26 cellular contexts compared by ENCODE assay signal in genomic region chr5:68306361-68307014, GRCh38.
DNase-seq lines count a peak whose midpoint lies in the region; ATAC-seq, FAIRE-seq and TF ChIP-seq lines count a peak whose summit lies in the region.
"Had no signal": no experiment of that assay in that cellular context is flagged by ENCODE, and none has a peak within 500 bp of the region (broad histone marks: within the 10 kb centered on the region; RNA-seq: fewer than 3 reads in every experiment).

No MANE protein-coding gene starts in this region.

- H3K27ac ChIP-seq in K562 (ENCODE audit: extremely low read depth, low read depth, low read length) (no peak overlapping the region), suprapubic skin (peak overlapping the region; percentile 71)
- H3K27ac ChIP-seq: gastroesophageal sphincter, hepatocyte, vagina had no signal

- 9% methylated on average over 7 of the region's 7 CpGs for WGBS in K562 (ENCODE audit: insufficient coverage, low coverage, missing lambda C conversion rate)
- WGBS in suprapubic skin, result 55% methylated on average over 7 of the region's 7 CpGs

- POLR2A ChIA-PET in K562 (lab: Yijun Ruan, JAX), result interaction anchor here (2.2 kb wide), 1 partner anchor 10 kb away, joined by 7 read pairs; no protein-coding TSS in a partner anchor

- no peak overlapping the region for H3K4me3 ChIP-seq in K562
- no peak overlapping the region for H3K4me3 ChIP-seq in suprapubic skin
- H3K4me3 ChIP-seq: gastroesophageal sphincter, hepatocyte, vagina had no signal

- FAIRE-seq in K562 (lab: Jason Lieb, UNC), result no peak
- FAIRE-seq: GM12891, HTR-8/SVneo had no signal

- in situ Hi-C loops in K562 (cut with MboI), result no loop called here

- no peak overlapping the region for H2AFZ ChIP-seq in K562 (ENCODE audit: low read depth, low read length)
- H2AFZ ChIP-seq: hepatocyte had no signal

- no peak for TF ChIP-seq EP300 in K562 (IDR thresholded peaks at IDR 0.05; ENCODE audit: low read length)
- no peak for TF ChIP-seq EP300 in suprapubic skin (IDR thresholded peaks at IDR 0.05)

- no peak for TF ChIP-seq RAD21 in K562 (CRISPR knock-in tag; conservative IDR thresholded peaks at IDR 0.05 in 1 of 2, IDR thresholded peaks at IDR 0.05 in 1 of 2)

- no peaks in the 10 kb centered on the region for H3K79me2 ChIP-seq in K562 (ENCODE audit: control insufficient read depth, insufficient read depth, low read length)
- H3K79me2 ChIP-seq: hepatocyte had no signal

- ATAC-seq in K562, result no peak
- ATAC-seq: activated T-cell treated with anti-CD3 and anti-CD28 coated beads, Interleukin-2, amount 50 U/mL, for 72 hours; gastroesophageal sphincter; left lobe of liver; naive thymus-derived CD8-positive, alpha-beta T cell; PC-3; SK-N-SH treated with all-trans-retinoic acid at 6 μM for 48 hours; stimulated activated memory B cell treated with anti-CD40 and anti-IgM and Interleukin-4, amounts not matched to agents 10 μg/mL and 1 μg/mL and 100 μg/mL, for 72 hours had no signal

- H3K36me3 ChIP-seq in K562 (ENCODE audit: control insufficient read depth, insufficient read depth, low read length), result no peaks in the 10 kb centered on the region
- H3K36me3 ChIP-seq in suprapubic skin, result peaks cover 8% of the 10 kb centered on the region

- no peaks in the 10 kb centered on the region for H3K9me1 ChIP-seq in K562 (ENCODE audit: control insufficient read depth, insufficient read depth, low read length)

- DNase-seq in K562 (ENCODE audit: extremely low read depth in 1 of 4, low spot score in 3 of 4) (no peak), foreskin melanocyte (peak; percentile 59), mucosa of gallbladder (ENCODE audit: low spot score) (peak; percentile 23), suprapubic skin (ENCODE audit: low spot score in 2 of 2) (no peak), DMS 273 (lab: John Stamatoyannopoulos, UW; ENCODE audit: unreplicated experiment) (no peak), RKO (ENCODE audit: low spot score) (no peak), NCI-H82 treated with DMSO at 0.1 percent for 48 hours (lab: John Stamatoyannopoulos, UW; ENCODE audit: unreplicated experiment) (no peak), dermis blood vessel endothelial cell (no peak)
- DNase-seq: ACHN; activated CD4-positive, alpha-beta T cell treated with anti-CD3 and anti-CD28 coated beads, Interleukin-2, amount 50 U/mL, for 4 hours; activated T-cell treated with anti-CD3 and anti-CD28 coated beads, Interleukin-2, amount 50 U/mL, for 72 hours; KBM-7; naive thymus-derived CD8-positive, alpha-beta T cell; NCI-H1105; NCI-H187 treated with DMSO at 0.1 percent for 48 hours; NCI-H526; PC-3; retina had no signal

- intact Hi-C loops in K562 (cut with micrococcal nuclease), result no loop called here

- TF ChIP-seq CTCF in K562 (IDR thresholded peaks at IDR 0.05 in 2 of 3, conservative IDR thresholded peaks at IDR 0.05 in 1 of 3; ENCODE audit: insufficient read depth in 2 of 3, low read depth in 1 of 3, low read length in 3 of 3) (no peak), suprapubic skin (IDR thresholded peaks at IDR 0.05) (no peak)

- TF ChIP-seq POLR2A in K562 (conservative IDR thresholded peaks at IDR 0.05) (no peak), suprapubic skin (IDR thresholded peaks at IDR 0.05) (no peak)

- no TSS peak for BruUV-seq in K562 (replicated peaks; lab: Mats Ljungman, UMichigan)

- H3K9me3 ChIP-seq in K562 (replicated peaks; ENCODE audit: control insufficient read depth, insufficient read depth, low read depth, low read length) (no peaks in the 10 kb centered on the region), suprapubic skin (no peaks in the 10 kb centered on the region)
- H3K9me3 ChIP-seq: gastroesophageal sphincter, vagina had no signal

- no peak overlapping the region for H3K9ac ChIP-seq in K562 (ENCODE audit: insufficient read depth in 1 of 2, low read depth in 2 of 2, low read length in 2 of 2)

- 0 out of 2 replicates have a peak, but pooled peaks cover 3% of the 10 kb centered on the region for H4K20me1 ChIP-seq in K562 (replicated peaks; ENCODE audit: control insufficient read depth, insufficient read depth, low read length)

- H3K27me3 ChIP-seq in K562 (ENCODE audit: control insufficient read depth in 2 of 2, insufficient read depth in 2 of 2, low read length in 2 of 2) (peaks cover 5 to 11% of the 10 kb centered on the region in 2 experiments; a peak in 2 of 5 replicates), suprapubic skin (no peaks in the 10 kb centered on the region)
- H3K27me3 ChIP-seq: gastroesophageal sphincter, hepatocyte, vagina had no signal

- peaks cover 0 to 8% of the 10 kb centered on the region in 2 experiments; a peak in 2 of 5 replicates for H3K4me1 ChIP-seq in K562 (replicated peaks in 1 of 2; ENCODE audit: control insufficient read depth in 2 of 2, insufficient read depth in 2 of 2, low read length in 2 of 2)
- H3K4me1 ChIP-seq in suprapubic skin, result peaks cover 35% of the 10 kb centered on the region
- H3K4me1 ChIP-seq: vagina had no signal

- CTCF ChIA-PET in K562 (lab: Yijun Ruan, JAX; ENCODE audit: low intra/inter-chr PET ratio), result no interaction called here

- H3K4me2 ChIP-seq in K562 (ENCODE audit: insufficient read depth, low read length), result no peak overlapping the region
- H3K4me2 ChIP-seq: hepatocyte had no signal

TF ChIP-seq in K562, 482 proteins besides CTCF, POLR2A, EP300 and RAD21:
- no peak for TF ChIP-seq ZNF165 (CRISPR knock-in tag; IDR thresholded peaks at IDR 0.05; ENCODE audit: borderline replicate concordance)
- no peak for TF ChIP-seq PHTF2 (CRISPR knock-in tag; IDR thresholded peaks at IDR 0.05)
- peak; percentile 42 for TF ChIP-seq CBX8 (IDR thresholded peaks at IDR 0.05; ENCODE audit: borderline replicate concordance, extremely low read depth, low read depth, low read length, poor library complexity, severe bottlenecking)
- TF ChIP-seq ZNF79 (CRISPR knock-in tag; IDR thresholded peaks at IDR 0.05; ENCODE audit: low read depth), result no peak
- TF ChIP-seq BACH1 (tag; IDR thresholded peaks at IDR 0.05), result no peak
TF ChIP-seq in K562: peak in this region for 1.

Comparison
In these comparisons a context has a peak if more than half of its experiments do, and no peak if none do; other contexts are left out.
1. DNase-seq: peak in foreskin melanocyte (single experiment) and mucosa of gallbladder (single experiment); none in K562 (0 of 4), suprapubic skin (0 of 2), DMS 273 (single experiment), RKO (single experiment), NCI-H82 treated with DMSO at 0.1 percent for 48 hours (single experiment) and dermis blood vessel endothelial cell (single experiment).